Comparison of ENCODE assay signal across 29 cellular contexts in genomic region chr1:30328100-30328370, GRCh38.
"Had no signal": no experiment of that assay in that cellular context is flagged by ENCODE, and none has a peak within 500 bp of the region (broad histone marks: within the 10 kb centered on the region; RNA-seq: fewer than 3 reads in every experiment).

No MANE protein-coding gene starts in this region.

- ATAC-seq: naive thymus-derived CD8-positive, alpha-beta T cell; natural killer cell treated with Interleukin-12 subunit alpha and Interleukin-12 subunit beta and Interleukin-15 and Interleukin-18, amount 100 ng/mL, for 72 hours; pancreas; right cardiac atrium; right lobe of liver; stimulated activated effector memory CD8-positive, alpha-beta T cell treated with anti-CD3 and anti-CD28 coated beads, Interleukin-12 subunit alpha, Interleukin-12 subunit beta, amount 100 ng/mL, for 72 hours; stimulated activated naive B cell treated with anti-CD40 and anti-IgM and Interleukin-4, amounts not matched to agents 10 μg/mL and 1 μg/mL and 100 μg/mL, for 72 hours; stimulated activated naive CD8-positive, alpha-beta T cell treated with anti-CD3 and anti-CD28 coated beads, Interleukin-15, amount 100 ng/mL, for 72 hours; stimulated activated naive CD8-positive, alpha-beta T cell treated with anti-CD3 and anti-CD28 coated beads, Interleukin-15, Interleukin-2, amounts not matched to agents 100 U/mL and 50 U/mL, for 24 hours; upper lobe of right lung had no signal

- H3K4me3 ChIP-seq: pancreas, prostate gland, right lobe of liver, sigmoid colon, suprapubic skin, testis, tibial artery, transverse colon, upper lobe of right lung, uterus had no signal

- H3K36me3 Mint-ChIP-seq: naive B cell; naive thymus-derived CD8-positive, alpha-beta T cell; natural killer cell treated with Interleukin-12 subunit alpha and Interleukin-12 subunit beta and Interleukin-15 and Interleukin-18, amount 100 ng/mL, for 72 hours; stimulated activated effector memory CD8-positive, alpha-beta T cell treated with anti-CD3 and anti-CD28 coated beads, Interleukin-12 subunit alpha, Interleukin-12 subunit beta, amount 100 ng/mL, for 72 hours; stimulated activated naive B cell treated with anti-CD40 and anti-IgM and Interleukin-4, amounts not matched to agents 10 μg/mL and 1 μg/mL and 100 μg/mL, for 72 hours; type B pancreatic cell had no signal

- DNase-seq: naive B cell; nephron progenitor cell; occipital lobe; pancreas; retina; sigmoid colon; small intestine; stimulated activated CD4-positive, alpha-beta T cell treated with anti-CD3 and anti-CD28 coated beads, Interleukin-15, amount 100 ng/mL, for 24 hours; stimulated activated CD4-positive, alpha-beta T cell treated with anti-CD3 and anti-CD28 coated beads, Interleukin-2, amount 100 ng/mL, for 24 hours; stimulated activated CD4-positive, alpha-beta T cell treated with anti-CD3 and anti-CD28 coated beads, Interleukin-2, amount 100 ng/mL, for 48 hours; stimulated activated CD4-positive, alpha-beta T cell treated with anti-CD3 and anti-CD28 coated beads, Interleukin-4, amount 100 ng/mL, for 24 hours; stimulated activated naive B cell treated with anti-CD40 and anti-IgM and Interleukin-4, amounts not matched to agents 10 μg/mL and 1 μg/mL and 100 μg/mL, for 72 hours; stimulated activated naive CD8-positive, alpha-beta T cell treated with anti-CD3 and anti-CD28 coated beads, Interleukin-15, Interleukin-2, amounts not matched to agents 100 U/mL and 50 U/mL, for 24 hours; substantia nigra; testis; transverse colon; upper lobe of right lung; uterus had no signal

- H3K4me3 Mint-ChIP-seq: naive thymus-derived CD8-positive, alpha-beta T cell; natural killer cell treated with Interleukin-12 subunit alpha and Interleukin-12 subunit beta and Interleukin-15 and Interleukin-18, amount 100 ng/mL, for 72 hours; nephron progenitor cell; neural crest cell; stimulated activated effector memory CD8-positive, alpha-beta T cell treated with anti-CD3 and anti-CD28 coated beads, Interleukin-12 subunit alpha, Interleukin-12 subunit beta, amount 100 ng/mL, for 72 hours; stimulated activated naive B cell treated with anti-CD40 and anti-IgM and Interleukin-4, amounts not matched to agents 10 μg/mL and 1 μg/mL and 100 μg/mL, for 72 hours; stimulated activated naive CD8-positive, alpha-beta T cell treated with anti-CD3 and anti-CD28 coated beads, Interleukin-15, amount 100 ng/mL, for 72 hours; type B pancreatic cell had no signal

- H3K27ac Mint-ChIP-seq: naive thymus-derived CD8-positive, alpha-beta T cell; natural killer cell treated with Interleukin-12 subunit alpha and Interleukin-12 subunit beta and Interleukin-15 and Interleukin-18, amount 100 ng/mL, for 72 hours; nephron progenitor cell; stimulated activated effector memory CD8-positive, alpha-beta T cell treated with anti-CD3 and anti-CD28 coated beads, Interleukin-12 subunit alpha, Interleukin-12 subunit beta, amount 100 ng/mL, for 72 hours; stimulated activated naive B cell treated with anti-CD40 and anti-IgM and Interleukin-4, amounts not matched to agents 10 μg/mL and 1 μg/mL and 100 μg/mL, for 72 hours; type B pancreatic cell had no signal

- H3K27me3 ChIP-seq: pancreas, right lobe of liver, testis, transverse colon, uterus had no signal

- H3K27me3 Mint-ChIP-seq: natural killer cell treated with Interleukin-12 subunit alpha and Interleukin-12 subunit beta and Interleukin-15 and Interleukin-18, amount 100 ng/mL, for 72 hours had no signal

- H3K4me1 Mint-ChIP-seq: naive B cell; naive thymus-derived CD8-positive, alpha-beta T cell; neural crest cell; stimulated activated effector memory CD8-positive, alpha-beta T cell treated with anti-CD3 and anti-CD28 coated beads, Interleukin-12 subunit alpha, Interleukin-12 subunit beta, amount 100 ng/mL, for 72 hours; stimulated activated naive CD8-positive, alpha-beta T cell treated with anti-CD3 and anti-CD28 coated beads, Interleukin-15, amount 100 ng/mL, for 72 hours had no signal

- H3K9me3 ChIP-seq: pancreas, prostate gland, right lobe of liver, sigmoid colon, suprapubic skin, testis, tibial artery, transverse colon, upper lobe of right lung, uterus had no signal

- H3K27ac ChIP-seq: pancreas, prostate gland, right lobe of liver, sigmoid colon, suprapubic skin, testis, tibial artery, transverse colon, upper lobe of right lung, uterus had no signal

- H3K4me1 ChIP-seq: pancreas, prostate gland, right lobe of liver, sigmoid colon, suprapubic skin, testis, tibial artery, transverse colon, upper lobe of right lung, uterus had no signal

- H3K9me3 Mint-ChIP-seq: naive B cell; naive thymus-derived CD8-positive, alpha-beta T cell; natural killer cell treated with Interleukin-12 subunit alpha and Interleukin-12 subunit beta and Interleukin-15 and Interleukin-18, amount 100 ng/mL, for 72 hours; nephron progenitor cell; neural crest cell; stimulated activated effector memory CD8-positive, alpha-beta T cell treated with anti-CD3 and anti-CD28 coated beads, Interleukin-12 subunit alpha, Interleukin-12 subunit beta, amount 100 ng/mL, for 72 hours; stimulated activated naive B cell treated with anti-CD40 and anti-IgM and Interleukin-4, amounts not matched to agents 10 μg/mL and 1 μg/mL and 100 μg/mL, for 72 hours; stimulated activated naive CD8-positive, alpha-beta T cell treated with anti-CD3 and anti-CD28 coated beads, Interleukin-15, amount 100 ng/mL, for 72 hours; type B pancreatic cell had no signal

- H3K36me3 ChIP-seq: pancreas, prostate gland, right lobe of liver, sigmoid colon, suprapubic skin, tibial artery, transverse colon, upper lobe of right lung, uterus had no signal
